ENCODE assay signal across 19 cellular contexts in genomic region chr12:109163150-109163549, GRCh38. TPM values are rescaled to one million over a fixed set of nuclear protein-coding genes. Genes with fewer than 3 reads are reported as not detected.
A peak's percentile ranks its signal among the peaks of the same experiment; 100 is the strongest.
DNase-seq lines count a peak whose midpoint lies in the region; ATAC-seq and TF ChIP-seq lines count a peak whose summit lies in the region.
"Had no signal": no experiment of that assay in that cellular context is flagged by ENCODE, and none has a peak within 500 bp of the region (broad histone marks: within the 10 kb centered on the region; RNA-seq: fewer than 3 reads in every experiment).

No MANE protein-coding gene starts in this region.

- no peak for ATAC-seq in HG03571 (IDR thresholded peaks at IDR 0.05; ENCODE audit: unreplicated experiment)
- ATAC-seq: PC-3 had no signal

- H3K27me3 ChIP-seq in adrenal gland = no peaks in the 10 kb centered on the region
- H3K27me3 ChIP-seq in spleen (replicated peaks in 1 of 7) = no peaks in the 10 kb centered on the region
- H3K27me3 ChIP-seq in breast epithelium = no peaks in the 10 kb centered on the region

- H3K27ac ChIP-seq in adrenal gland = peak overlapping the region in 4 of 5 donors; percentile 40 to 77 (median 56)
- peak overlapping the region in 7 of 8 donors; percentile 8 to 62 (median 51) for H3K27ac ChIP-seq in spleen
- H3K27ac ChIP-seq in breast epithelium = peak overlapping the region in 1 of 2 donors; percentile 10
- H3K27ac ChIP-seq: KMS-11 had no signal

- H3K36me3 ChIP-seq in adrenal gland (replicated peaks in 1 of 2) = peaks cover 0 to 11% of the 10 kb centered on the region in 2 donors
- peaks cover 0 to 21% (median 10%) of the 10 kb centered on the region in 6 donors for H3K36me3 ChIP-seq in spleen
- H3K36me3 ChIP-seq in breast epithelium = no peaks in the 10 kb centered on the region

- H3K4me1 ChIP-seq in adrenal gland (replicated peaks in 1 of 2) = peaks cover 20 to 55% of the 10 kb centered on the region in 2 donors
- peaks cover 0 to 16% (median 2%) of the 10 kb centered on the region in 6 donors for H3K4me1 ChIP-seq in spleen
- H3K4me1 ChIP-seq in breast epithelium = no peaks in the 10 kb centered on the region

- intact Hi-C loops in adrenal gland (cut with DNase I) (loop anchor here in 1 of 2 donors (10.0 kb wide), 1 partner anchor 48 kb away; the partner anchor contains the start of gene ACACB), spleen (cut with DNase I; ENCODE audit: low total_unique reads) (no loop called here), breast epithelium (cut with DNase I; ENCODE audit: low total_unique reads) (no loop called here)

- TF ChIP-seq POLR2A in adrenal gland (IDR thresholded peaks at IDR 0.05) (no peak), spleen (IDR thresholded peaks at IDR 0.05) (no peak), breast epithelium (IDR thresholded peaks at IDR 0.05) (no peak)

- H3K9me3 ChIP-seq in adrenal gland (replicated peaks in 1 of 3) (no peaks in the 10 kb centered on the region), spleen (no peaks in the 10 kb centered on the region), breast epithelium (no peaks in the 10 kb centered on the region)

- DNase-seq in HT1080 (ENCODE audit: low read depth) (peak; percentile 47), adrenal gland (peak in 1 of 7 donors; percentile 24), lung microvascular endothelial cell (ENCODE audit: low read depth in 2 of 2) (peak; percentile 37 to 52), spleen (no peak), retina (no peak), breast epithelium (ENCODE audit: low spot score in 2 of 2) (no peak)
- DNase-seq: ACHN; C1 segment of cervical spinal cord; CD8-positive, alpha-beta memory T cell; DMS79; GOT3; NCI-H1436; NCI-H1930; NCI-H345; NCI-H526; PC-3; RPMI8226 had no signal

- 21 to 31% (median 30%) methylated on average over 6 of the region's 6 CpGs for WGBS in adrenal gland, 4 donors
- 35 to 55% (median 39%) methylated on average over 6 of the region's 6 CpGs for WGBS in spleen, 5 donors

- TF ChIP-seq CTCF in adrenal gland (IDR thresholded peaks at IDR 0.05) = no peak
- TF ChIP-seq CTCF in spleen (IDR thresholded peaks at IDR 0.05 in 8 of 11, conservative IDR thresholded peaks at IDR 0.05 in 3 of 11) = no peak
- TF ChIP-seq CTCF in breast epithelium (IDR thresholded peaks at IDR 0.05) = no peak

- H3K4me3 ChIP-seq in adrenal gland = no peak overlapping the region
- H3K4me3 ChIP-seq in spleen = no peak overlapping the region
- no peak overlapping the region for H3K4me3 ChIP-seq in breast epithelium

RNA-seq across cellular contexts. Expression of gene ACACB, which starts 46.8 kb away (rescaled TPM):
- total RNA-seq in HT1080 (2014; rRNA removed; shearing (Covaris generic)) = 1.2 and 2.0 TPM in 2 replicates
- polyA plus RNA-seq in HT1080 (2015; cell fraction: cytosol; rRNA removed) = 0.16 and 0.71 TPM in 2 replicates
- 1.7 and 2.0 TPM in 2 replicates for polyA plus RNA-seq in HT1080 (2015; cell fraction: nucleus; rRNA removed)
- 100 to 1,000 TPM in 2 of 8 donors, 10 to 100 TPM in 6; 41.1 to 143 (median 74.0) TPM for total RNA-seq in adrenal gland
- polyA plus RNA-seq in adrenal gland = 10 to 100 TPM; 35.5 to 87.0 (median 47.5) TPM
- total RNA-seq in lung microvascular endothelial cell = 1.7 and 3.4 TPM in 2 replicates
- 100 to 1,000 TPM in 1 of 7 donors, 10 to 100 TPM in 6; 24.7 to 111 (median 55.4) TPM for total RNA-seq in spleen
- 10 to 100 TPM in 1 of 3 donors, 1 to 10 TPM in 2; 2.8 to 14.9 (median 5.6) TPM for polyA plus RNA-seq in spleen
- total RNA-seq in breast epithelium = 100 to 1,000 TPM; 223 to 957 (median 301) TPM

Comparison
In these comparisons a context has a peak if more than half of its experiments do, and no peak if none do; other contexts are left out.
1. DNase-seq: peak in HT1080 (single experiment) and lung microvascular endothelial cell (2 of 2); none in spleen (single experiment), retina (single experiment) and breast epithelium (0 of 2).